Comparison of ENCODE assay signal across 27 cellular contexts in genomic region chr1:189686288-189686687, GRCh38.
"Had no signal": no experiment of that assay in that cellular context is flagged by ENCODE, and none has a peak within 500 bp of the region (broad histone marks: within the 10 kb centered on the region; RNA-seq: fewer than 3 reads in every experiment).

No MANE protein-coding gene starts in this region.

- H3K27ac ChIP-seq: stomach, suprapubic skin, testis, thoracic aorta, thyroid gland, tibial artery, tibial nerve, transverse colon, upper lobe of left lung, upper lobe of right lung, uterus, vagina had no signal

- ATAC-seq: stimulated activated effector memory CD8-positive, alpha-beta T cell treated with anti-CD3 and anti-CD28 coated beads, Interleukin-12 subunit alpha, Interleukin-12 subunit beta, amount 100 ng/mL, for 72 hours; stimulated activated memory B cell treated with anti-CD40 and anti-IgM and Interleukin-4, amounts not matched to agents 10 μg/mL and 1 μg/mL and 100 μg/mL, for 72 hours; stimulated activated naive B cell treated with anti-CD40 and anti-IgM and Interleukin-4, amounts not matched to agents 10 μg/mL and 1 μg/mL and 100 μg/mL, for 72 hours; stimulated activated naive CD8-positive, alpha-beta T cell treated with anti-CD3 and anti-CD28 coated beads, Interleukin-15, amount 100 ng/mL, for 72 hours; stimulated activated naive CD8-positive, alpha-beta T cell treated with anti-CD3 and anti-CD28 coated beads, Interleukin-15, Interleukin-2, amounts not matched to agents 100 U/mL and 50 U/mL, for 24 hours; upper lobe of right lung had no signal

- H3K9me3 ChIP-seq: stomach, testis, thoracic aorta, thyroid gland, tibial artery, tibial nerve, transverse colon, upper lobe of left lung, upper lobe of right lung, uterus, vagina had no signal

- FAIRE-seq: urothelium cell line had no signal

- H3K36me3 ChIP-seq: stomach, suprapubic skin, thoracic aorta, thyroid gland, tibial artery, tibial nerve, transverse colon, upper lobe of left lung, upper lobe of right lung, uterus, vagina had no signal

- H3K4me1 ChIP-seq: stomach, suprapubic skin, testis, thyroid gland, tibial artery, tibial nerve, transverse colon, upper lobe of left lung, upper lobe of right lung, uterus, vagina had no signal

- H3K27me3 ChIP-seq: stomach, suprapubic skin, testis, thyroid gland, tibial artery, tibial nerve, transverse colon, upper lobe of left lung, upper lobe of right lung, uterus, vagina had no signal

- DNase-seq: stimulated activated CD4-positive, alpha-beta T cell treated with anti-CD3 and anti-CD28 coated beads, Interleukin-2, amount 100 ng/mL, for 48 hours; stimulated activated CD4-positive, alpha-beta T cell treated with anti-CD3 and anti-CD28 coated beads, Interleukin-4, amount 100 ng/mL, for 1 hour; stimulated activated CD4-positive, alpha-beta T cell treated with anti-CD3 and anti-CD28 coated beads, Interleukin-4, amount 100 ng/mL, for 24 hours; stimulated activated CD4-positive, alpha-beta T cell treated with anti-CD3 and anti-CD28 coated beads, Interleukin-4, amount 100 ng/mL, for 4 hours; stimulated activated CD8-positive, alpha-beta memory T cell treated with anti-CD3 and anti-CD28 coated beads, Interleukin-4, amount 100 ng/mL, for 48 hours; stimulated activated naive B cell treated with anti-CD40 and anti-IgM and Interleukin-4, amounts not matched to agents 10 μg/mL and 1 μg/mL and 100 μg/mL, for 72 hours; stimulated activated naive CD4-positive, alpha-beta T cell; stimulated activated naive CD4-positive, alpha-beta T cell treated with Interleukin-2 at 50 U/mL for 16 hours; stimulated activated naive CD8-positive, alpha-beta T cell treated with anti-CD3 and anti-CD28 coated beads, Interleukin-15, amount 100 ng/mL, for 72 hours; stimulated activated naive CD8-positive, alpha-beta T cell treated with anti-CD3 and anti-CD28 coated beads, Interleukin-15, Interleukin-2, amounts not matched to agents 100 U/mL and 50 U/mL, for 24 hours; stomach; substantia nigra; testis; thyroid gland; tibial artery; transverse colon; trophoblast cell; upper lobe of left lung; upper lobe of right lung; uterus had no signal

- H3K4me3 ChIP-seq: stomach, suprapubic skin, testis, thoracic aorta, thyroid gland, tibial artery, tibial nerve, transverse colon, upper lobe of left lung, upper lobe of right lung, uterus, vagina had no signal
